ENCODE assay signal across 13 cellular contexts in the genomic region with DNA sequence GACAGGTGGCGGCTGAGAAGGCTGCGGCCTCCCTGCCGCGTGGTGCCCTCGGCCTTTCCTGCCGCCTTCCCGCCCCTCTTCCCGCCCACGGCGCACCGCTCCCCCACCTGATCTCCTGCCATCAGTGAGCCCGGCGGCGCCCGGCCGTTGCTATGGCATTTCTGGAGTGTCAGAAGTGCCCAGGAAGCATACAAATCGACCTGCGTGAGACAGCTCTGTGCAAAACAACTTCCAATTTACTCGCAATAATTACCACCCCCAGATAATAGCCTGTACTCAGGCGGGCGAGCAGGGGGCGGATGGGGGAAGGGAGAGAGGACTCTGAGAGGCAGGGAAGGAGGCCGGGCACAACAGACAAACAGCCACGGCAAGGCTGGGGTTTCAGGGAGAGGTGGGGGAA. TPM values are rescaled to one million over a fixed set of nuclear protein-coding genes. Genes with fewer than 3 reads are reported as not detected.
DNase-seq lines count a peak whose midpoint lies in the region; ATAC-seq and TF ChIP-seq lines count a peak whose summit lies in the region.
"Had no signal": no experiment of that assay in that cellular context is flagged by ENCODE, and none has a peak within 500 bp of the region (broad histone marks: within the 10 kb centered on the region; RNA-seq: fewer than 3 reads in every experiment).

No MANE protein-coding gene starts in this region.

- peaks cover 10% of the 10 kb centered on the region for H3K27me3 ChIP-seq in colonic mucosa
- no peaks in the 10 kb centered on the region for H3K27me3 ChIP-seq in naive thymus-derived CD4-positive, alpha-beta T cell (ENCODE audit: control insufficient read depth in 2 of 2, insufficient read depth in 2 of 2, low read length in 2 of 2)
- H3K27me3 ChIP-seq: SJSA1 had no signal

- H3K4me1 Mint-ChIP-seq in nephron progenitor cell = peaks cover 26% of the 10 kb centered on the region
- H3K4me1 Mint-ChIP-seq in naive thymus-derived CD4-positive, alpha-beta T cell = peaks cover 0 to 6% (median 0%) of the 10 kb centered on the region in 7 donors
- peaks cover 2% of the 10 kb centered on the region for H3K4me1 Mint-ChIP-seq in activated CD4-positive, alpha-beta memory T cell treated with anti-CD3 and anti-CD28 coated beads for 36 hours (ENCODE audit: low read depth)
- H3K4me1 Mint-ChIP-seq in natural killer cell treated with Interleukin-12 subunit alpha and Interleukin-12 subunit beta and Interleukin-15 and Interleukin-18, amount 100 ng/mL, for 72 hours (ENCODE audit: low read depth in 2 of 2) = no peaks in the 10 kb centered on the region

- CTCF ChIA-PET in naive thymus-derived CD4-positive, alpha-beta T cell (lab: Charles Lee) = no interaction called here
- CTCF ChIA-PET in activated CD4-positive, alpha-beta memory T cell treated with anti-CD3 and anti-CD28 coated beads for 36 hours (lab: Charles Lee) = no interaction called here

- intact Hi-C loops in colonic mucosa (cut with DNase I) = no loop called here
- intact Hi-C loops in naive thymus-derived CD4-positive, alpha-beta T cell (cut with micrococcal nuclease) = no loop called here
- intact Hi-C loops in activated CD4-positive, alpha-beta memory T cell treated with anti-CD3 and anti-CD28 coated beads for 36 hours (cut with micrococcal nuclease) = no loop called here

- no peaks in the 10 kb centered on the region for H3K9me3 ChIP-seq in colonic mucosa
- H3K9me3 ChIP-seq in naive thymus-derived CD4-positive, alpha-beta T cell (ENCODE audit: control insufficient read depth in 2 of 3, low read length in 3 of 3) = no peaks in the 10 kb centered on the region
- H3K9me3 ChIP-seq: SJSA1, thoracic aorta had no signal

- H3K27ac Mint-ChIP-seq in nephron progenitor cell = no peak overlapping the region
- no peak overlapping the region for H3K27ac Mint-ChIP-seq in naive thymus-derived CD4-positive, alpha-beta T cell
- no peak overlapping the region for H3K27ac Mint-ChIP-seq in activated CD4-positive, alpha-beta memory T cell treated with anti-CD3 and anti-CD28 coated beads for 36 hours
- no peak overlapping the region for H3K27ac Mint-ChIP-seq in natural killer cell treated with Interleukin-12 subunit alpha and Interleukin-12 subunit beta and Interleukin-15 and Interleukin-18, amount 100 ng/mL, for 72 hours

- H3K9ac ChIP-seq in colonic mucosa (ENCODE audit: low read depth in 2 of 2, low read length in 2 of 2) = no peak overlapping the region

- peaks cover 6% of the 10 kb centered on the region for H3K27me3 Mint-ChIP-seq in nephron progenitor cell (ENCODE audit: low read depth, poor library complexity)
- peaks cover 16 to 32% (median 22%) of the 10 kb centered on the region in 5 donors for H3K27me3 Mint-ChIP-seq in naive thymus-derived CD4-positive, alpha-beta T cell
- peaks cover 17% of the 10 kb centered on the region for H3K27me3 Mint-ChIP-seq in activated CD4-positive, alpha-beta memory T cell treated with anti-CD3 and anti-CD28 coated beads for 36 hours
- peaks cover 17 to 31% of the 10 kb centered on the region in 2 donors for H3K27me3 Mint-ChIP-seq in natural killer cell treated with Interleukin-12 subunit alpha and Interleukin-12 subunit beta and Interleukin-15 and Interleukin-18, amount 100 ng/mL, for 72 hours

- peaks cover 54% of the 10 kb centered on the region for H3K9me3 Mint-ChIP-seq in nephron progenitor cell
- H3K9me3 Mint-ChIP-seq in naive thymus-derived CD4-positive, alpha-beta T cell = peaks cover 0 to 1% (median 0%) of the 10 kb centered on the region in 11 donors
- H3K9me3 Mint-ChIP-seq in activated CD4-positive, alpha-beta memory T cell treated with anti-CD3 and anti-CD28 coated beads for 36 hours = no peaks in the 10 kb centered on the region
- no peaks in the 10 kb centered on the region for H3K9me3 Mint-ChIP-seq in natural killer cell treated with Interleukin-12 subunit alpha and Interleukin-12 subunit beta and Interleukin-15 and Interleukin-18, amount 100 ng/mL, for 72 hours
- H3K9me3 Mint-ChIP-seq: CD4-positive, CD25-positive, alpha-beta regulatory T cell had no signal

- ATAC-seq in naive thymus-derived CD4-positive, alpha-beta T cell = no peak
- ATAC-seq in natural killer cell treated with Interleukin-12 subunit alpha and Interleukin-12 subunit beta and Interleukin-15 and Interleukin-18, amount 100 ng/mL, for 72 hours = no peak

- no peak overlapping the region for H3K4me3 ChIP-seq in colonic mucosa
- no peak overlapping the region for H3K4me3 ChIP-seq in naive thymus-derived CD4-positive, alpha-beta T cell (ENCODE audit: low read length)
- H3K4me3 ChIP-seq: SJSA1, thoracic aorta had no signal

- H3K36me3 ChIP-seq in colonic mucosa = no peaks in the 10 kb centered on the region
- no peaks in the 10 kb centered on the region for H3K36me3 ChIP-seq in naive thymus-derived CD4-positive, alpha-beta T cell (ENCODE audit: control insufficient read depth in 2 of 3, insufficient read depth in 3 of 3, low read length in 3 of 3)
- H3K36me3 ChIP-seq: SJSA1, thoracic aorta had no signal

- no peaks in the 10 kb centered on the region for H3K4me1 ChIP-seq in colonic mucosa
- H3K4me1 ChIP-seq in naive thymus-derived CD4-positive, alpha-beta T cell (ENCODE audit: control insufficient read depth in 2 of 2, insufficient read depth in 2 of 2, low read length in 2 of 2) = no peaks in the 10 kb centered on the region

- H3K4me3 Mint-ChIP-seq in nephron progenitor cell = peak overlapping the region; percentile 64
- peak overlapping the region in 2 of 10 donors; percentile 29 to 35 for H3K4me3 Mint-ChIP-seq in naive thymus-derived CD4-positive, alpha-beta T cell
- no peak overlapping the region for H3K4me3 Mint-ChIP-seq in activated CD4-positive, alpha-beta memory T cell treated with anti-CD3 and anti-CD28 coated beads for 36 hours
- H3K4me3 Mint-ChIP-seq in natural killer cell treated with Interleukin-12 subunit alpha and Interleukin-12 subunit beta and Interleukin-15 and Interleukin-18, amount 100 ng/mL, for 72 hours = no peak overlapping the region
- H3K4me3 Mint-ChIP-seq: CD4-positive, CD25-positive, alpha-beta regulatory T cell had no signal

- TF ChIP-seq CTCF in colonic mucosa (IDR thresholded peaks at IDR 0.05) (no peak), nephron progenitor cell (IDR thresholded peaks at IDR 0.05) (no peak)

- no peak overlapping the region for H3K27ac ChIP-seq in colonic mucosa
- no peak overlapping the region for H3K27ac ChIP-seq in naive thymus-derived CD4-positive, alpha-beta T cell (ENCODE audit: low read depth, low read length)
- H3K27ac ChIP-seq: SJSA1, thoracic aorta had no signal

- H3K36me3 Mint-ChIP-seq in nephron progenitor cell (ENCODE audit: low read depth) = peaks cover 6% of the 10 kb centered on the region
- peaks cover 0 to 28% (median under 1%) of the 10 kb centered on the region in 5 donors for H3K36me3 Mint-ChIP-seq in naive thymus-derived CD4-positive, alpha-beta T cell
- no peaks in the 10 kb centered on the region for H3K36me3 Mint-ChIP-seq in activated CD4-positive, alpha-beta memory T cell treated with anti-CD3 and anti-CD28 coated beads for 36 hours
- no peaks in the 10 kb centered on the region for H3K36me3 Mint-ChIP-seq in natural killer cell treated with Interleukin-12 subunit alpha and Interleukin-12 subunit beta and Interleukin-15 and Interleukin-18, amount 100 ng/mL, for 72 hours

- POLR2A ChIA-PET in naive thymus-derived CD4-positive, alpha-beta T cell (lab: Charles Lee) = no interaction called here
- POLR2A ChIA-PET in activated CD4-positive, alpha-beta memory T cell treated with anti-CD3 and anti-CD28 coated beads for 36 hours (lab: Charles Lee) = no interaction called here

- DNase-seq in ELF-1 (ENCODE audit: low read depth, low spot score) (peak; percentile 75), NCI-H2081 (lab: John Stamatoyannopoulos, UW) (peak; percentile 82 to 93), colonic mucosa (peak; percentile 28), nephron progenitor cell (peak; percentile 35)
- DNase-seq in stimulated activated CD4-positive, alpha-beta T cell treated with anti-CD3 and anti-CD28 coated beads, Interleukin-4, amount 100 ng/mL, for 24 hours = no peak
- DNase-seq in naive thymus-derived CD4-positive, alpha-beta T cell = no peak
- DNase-seq in activated CD4-positive, alpha-beta memory T cell treated with anti-CD3 and anti-CD28 coated beads for 36 hours = no peak
- DNase-seq in natural killer cell treated with Interleukin-12 subunit alpha and Interleukin-12 subunit beta and Interleukin-15 and Interleukin-18, amount 100 ng/mL, for 72 hours (ENCODE audit: low spot score) = no peak
- DNase-seq: CD4-positive, CD25-positive, alpha-beta regulatory T cell; MV-4-11 had no signal

RNA-seq across cellular contexts. Expression of a gene that starts 16.6 kb away (rescaled TPM):
- 1 to 10 TPM; 1.7 to 8.2 TPM for total RNA-seq in colonic mucosa
- total RNA-seq in naive thymus-derived CD4-positive, alpha-beta T cell = 1 to 10 TPM in 1 of 5 experiments, under 1 TPM in 4; 0.11 to 6.6 (median 0.16) TPM
- under 1 TPM; 0.49 to 0.58 TPM for polyA plus RNA-seq in naive thymus-derived CD4-positive, alpha-beta T cell
- total RNA-seq in activated CD4-positive, alpha-beta memory T cell treated with anti-CD3 and anti-CD28 coated beads for 36 hours = 10 to 100 TPM; 10.5 to 10.8 TPM
- total RNA-seq in natural killer cell treated with Interleukin-12 subunit alpha and Interleukin-12 subunit beta and Interleukin-15 and Interleukin-18, amount 100 ng/mL, for 72 hours = 10 to 100 TPM in 1 of 2 donors, 1 to 10 TPM in 1; 6.1 to 10.8 TPM

RNA-seq across cellular contexts. Expression of a gene that starts 21.6 kb away (rescaled TPM):
- 1,000 to 10,000 TPM in 1 of 2 donors, 100 to 1,000 TPM in 1; 915 to 1,071 TPM for total RNA-seq in colonic mucosa
- 1,000 to 10,000 TPM in 4 of 5 experiments, 100 to 1,000 TPM in 1; 939 to 1,615 (median 1,588) TPM for total RNA-seq in naive thymus-derived CD4-positive, alpha-beta T cell
- polyA plus RNA-seq in naive thymus-derived CD4-positive, alpha-beta T cell = 1,000 to 10,000 TPM in 1 of 2 donors, 100 to 1,000 TPM in 1; 971 to 1,125 TPM
- total RNA-seq in activated CD4-positive, alpha-beta memory T cell treated with anti-CD3 and anti-CD28 coated beads for 36 hours = 1,000 to 10,000 TPM; 1,245 to 1,277 TPM
- 100 to 1,000 TPM; 525 to 918 TPM for total RNA-seq in natural killer cell treated with Interleukin-12 subunit alpha and Interleukin-12 subunit beta and Interleukin-15 and Interleukin-18, amount 100 ng/mL, for 72 hours

RNA-seq across cellular contexts. Expression of a gene that starts 50.3 kb away (rescaled TPM):
- total RNA-seq in colonic mucosa = not detected
- 1 to 10 TPM in 1 of 5 experiments, not detected in 4; 1.5 TPM for total RNA-seq in naive thymus-derived CD4-positive, alpha-beta T cell
- not detected for polyA plus RNA-seq in naive thymus-derived CD4-positive, alpha-beta T cell
- not detected for total RNA-seq in activated CD4-positive, alpha-beta memory T cell treated with anti-CD3 and anti-CD28 coated beads for 36 hours
- under 1 TPM in 1 of 2 donors, not detected in 1; 0.38 TPM for total RNA-seq in natural killer cell treated with Interleukin-12 subunit alpha and Interleukin-12 subunit beta and Interleukin-15 and Interleukin-18, amount 100 ng/mL, for 72 hours
- total RNA-seq: fibroblast of villous mesenchyme had no signal
- polyA plus RNA-seq: CD4-positive, CD25-positive, alpha-beta regulatory T cell had no signal

Comparison
In these comparisons a context has a peak if more than half of its experiments do, and no peak if none do; other contexts are left out.
1. DNase-seq: peak in ELF-1 (single experiment), NCI-H2081 (2 of 2), colonic mucosa (single experiment) and nephron progenitor cell (single experiment); none in stimulated activated CD4-positive, alpha-beta T cell treated with anti-CD3 and anti-CD28 coated beads, Interleukin-4, amount 100 ng/mL, for 24 hours (single experiment), naive thymus-derived CD4-positive, alpha-beta T cell (0 of 9), activated CD4-positive, alpha-beta memory T cell treated with anti-CD3 and anti-CD28 coated beads for 36 hours (single experiment) and natural killer cell treated with Interleukin-12 subunit alpha and Interleukin-12 subunit beta and Interleukin-15 and Interleukin-18, amount 100 ng/mL, for 72 hours (single experiment).